In genomic region chr7:20240080-20240926, GRCh38 we compare ENCODE assay signal across 1 cellular context.
TF ChIP-seq lines count a peak whose summit lies in the region.

No MANE protein-coding gene starts in this region.

TF ChIP-seq in GM12878, 131 proteins besides CTCF, POLR2A, EP300 and RAD21 (continued from another document and continues in another):
- TF ChIP-seq MAX (IDR thresholded peaks at IDR 0.05; ENCODE audit: low read depth, low read length): no peak
- no peak for TF ChIP-seq PAX8 (IDR thresholded peaks at IDR 0.05)
- no peak for TF ChIP-seq SIN3A (IDR thresholded peaks at IDR 0.05; ENCODE audit: low read depth, low read length)
- TF ChIP-seq STAT1 (conservative IDR thresholded peaks at IDR 0.05): no peak
- TF ChIP-seq HCFC1 (IDR thresholded peaks at IDR 0.05; ENCODE audit: low read length): no peak
- no peak for TF ChIP-seq NR2C1 (IDR thresholded peaks at IDR 0.05)
- peak; percentile 88 for TF ChIP-seq MLLT1 (IDR thresholded peaks at IDR 0.05)
- no peak for TF ChIP-seq USF1 (IDR thresholded peaks at IDR 0.05; ENCODE audit: borderline replicate concordance, extremely low read length, insufficient read depth, low read depth, low read length)
- peak; percentile 96 for TF ChIP-seq RUNX3 (IDR thresholded peaks at IDR 0.05; ENCODE audit: low read length)
- TF ChIP-seq TARDBP (IDR thresholded peaks at IDR 0.05; ENCODE audit: borderline replicate concordance): no peak
- TF ChIP-seq SREBF1 (IDR thresholded peaks at IDR 0.05; ENCODE audit: low read length): no peak
- TF ChIP-seq NRF1 (conservative IDR thresholded peaks at IDR 0.05; ENCODE audit: low read depth, low read length): no peak
- TF ChIP-seq RCOR1 (conservative IDR thresholded peaks at IDR 0.05; ENCODE audit: low read depth, low read length): 0 out of 2 replicates have a peak, but pooled peaks have one; percentile 78
- TF ChIP-seq MTA2 (IDR thresholded peaks at IDR 0.05; ENCODE audit: low read depth): peak; percentile 99
- TF ChIP-seq CHD4 (IDR thresholded peaks at IDR 0.05): no peak
- TF ChIP-seq DPF2 (IDR thresholded peaks at IDR 0.05): peak; percentile 93
- peak; percentile 83 for TF ChIP-seq FOXM1 (IDR thresholded peaks at IDR 0.05; ENCODE audit: low read depth, low read length)
- TF ChIP-seq FOS (IDR thresholded peaks at IDR 0.05; ENCODE audit: borderline replicate concordance, extremely low read depth, insufficient read length): no peak
- no peak; the same call in 1 of the 2 replicates for TF ChIP-seq LARP7 (IDR thresholded peaks at IDR 0.05)
- TF ChIP-seq SKIL (IDR thresholded peaks at IDR 0.05; ENCODE audit: low read depth, poor library complexity, severe bottlenecking): peak; percentile 95
- no peak for TF ChIP-seq BRCA1 (IDR thresholded peaks at IDR 0.05; ENCODE audit: low read depth, low read length)
- 0 out of 2 replicates have a peak, but pooled peaks have one; percentile 60 for TF ChIP-seq CHD2 (IDR thresholded peaks at IDR 0.05; ENCODE audit: borderline replicate concordance, low read depth, low read length)
- TF ChIP-seq SP1 (IDR thresholded peaks at IDR 0.05; ENCODE audit: low read depth, low read length): peak; percentile 51
- TF ChIP-seq CBFB (IDR thresholded peaks at IDR 0.05; ENCODE audit: low read depth): peak; percentile 67; the same call in 1 of the 2 replicates
- 0 out of 2 replicates have a peak, but pooled peaks have one; percentile 40 for TF ChIP-seq ZSCAN29 (IDR thresholded peaks at IDR 0.05)
- 0 out of 2 replicates have a peak, but pooled peaks have one; percentile 12 for TF ChIP-seq RAD51 (IDR thresholded peaks at IDR 0.05)
- TF ChIP-seq SREBF2 (IDR thresholded peaks at IDR 0.05; ENCODE audit: low read length): no peak
- TF ChIP-seq RELB (IDR thresholded peaks at IDR 0.05; ENCODE audit: low read depth): peak; percentile 85
- TF ChIP-seq ZBTB40 (IDR thresholded peaks at IDR 0.05; ENCODE audit: borderline replicate concordance): no peak; the same call in 1 of the 2 replicates
- peak; percentile 95 to 96 for TF ChIP-seq IKZF2 (IDR thresholded peaks at IDR 0.05)
- no peak for TF ChIP-seq E4F1 (IDR thresholded peaks at IDR 0.05; ENCODE audit: borderline replicate concordance, partially characterized antibody)
- TF ChIP-seq E2F8 (IDR thresholded peaks at IDR 0.05; ENCODE audit: low read depth, partially characterized antibody): no peak
- no peak for TF ChIP-seq YBX1 (IDR thresholded peaks at IDR 0.05)
- peak; percentile 72 for TF ChIP-seq RELA (IDR thresholded peaks at IDR 0.05; ENCODE audit: borderline replicate concordance, partially characterized antibody)
- no peak for TF ChIP-seq RB1 (IDR thresholded peaks at IDR 0.05; ENCODE audit: borderline replicate concordance)
- no peak for TF ChIP-seq SMAD5 (IDR thresholded peaks at IDR 0.05; ENCODE audit: low read depth)
- TF ChIP-seq RBBP5 (conservative IDR thresholded peaks at IDR 0.05): no peak
- peak; percentile 83 for TF ChIP-seq JUNB (IDR thresholded peaks at IDR 0.05)
- no peak for TF ChIP-seq KDM1A (IDR thresholded peaks at IDR 0.05; ENCODE audit: borderline replicate concordance)
- TF ChIP-seq POLR2AphosphoS2 (IDR thresholded peaks at IDR 0.05; ENCODE audit: low read depth, low read length): no peak
- TF ChIP-seq IRF4 (IDR thresholded peaks at IDR 0.05; ENCODE audit: low read depth, low read length): peak; percentile 90
- TF ChIP-seq ATF7 (IDR thresholded peaks at IDR 0.05; ENCODE audit: low read depth): peak; percentile 88
- TF ChIP-seq ZNF217 (IDR thresholded peaks at IDR 0.05): peak; percentile 67; the same call in 1 of the 2 replicates
- TF ChIP-seq BMI1 (IDR thresholded peaks at IDR 0.05; ENCODE audit: borderline replicate concordance): peak; percentile 76
- TF ChIP-seq STAT3 (IDR thresholded peaks at IDR 0.05; ENCODE audit: low read depth, low read length): peak; percentile 57; the same call in 1 of the 2 replicates
- no peak for TF ChIP-seq RFX5 (IDR thresholded peaks at IDR 0.05; ENCODE audit: low read depth, low read length)
- TF ChIP-seq SMAD1 (IDR thresholded peaks at IDR 0.05; ENCODE audit: low read depth, partially characterized antibody): peak; percentile 64
- 0 out of 2 replicates have a peak, but pooled peaks have one; percentile 81 for TF ChIP-seq SMARCA5 (IDR thresholded peaks at IDR 0.05)
- TF ChIP-seq MYC (IDR thresholded peaks at IDR 0.05; ENCODE audit: insufficient read depth, insufficient read length, insufficient replicate concordance, low read length, severe bottlenecking): no peak
- peak; percentile 85 for TF ChIP-seq TCF12 (IDR thresholded peaks at IDR 0.05; ENCODE audit: low read depth, low read length)
- TF ChIP-seq SUPT20H (IDR thresholded peaks at IDR 0.05; ENCODE audit: borderline replicate concordance, control insufficient read depth, low read depth, low read length): no peak
- no peak for TF ChIP-seq EGR1 (IDR thresholded peaks at IDR 0.05; ENCODE audit: borderline replicate concordance in 1 of 2, low read depth in 2 of 2, low read length in 2 of 2)
- peak; percentile 31; the same call in 1 of the 2 replicates for TF ChIP-seq CREB1 (IDR thresholded peaks at IDR 0.05; ENCODE audit: low read depth)
- TF ChIP-seq BACH1 (IDR thresholded peaks at IDR 0.05; ENCODE audit: borderline replicate concordance): peak; percentile 81; the same call in 1 of the 2 replicates
- TF ChIP-seq IKZF1 (conservative IDR thresholded peaks at IDR 0.05): peak; percentile 96
- no peak for TF ChIP-seq NFYA (IDR thresholded peaks at IDR 0.05; ENCODE audit: borderline replicate concordance, low read depth, low read length)
